Comparison of ENCODE assay signal across 23 cellular contexts in the genomic region with DNA sequence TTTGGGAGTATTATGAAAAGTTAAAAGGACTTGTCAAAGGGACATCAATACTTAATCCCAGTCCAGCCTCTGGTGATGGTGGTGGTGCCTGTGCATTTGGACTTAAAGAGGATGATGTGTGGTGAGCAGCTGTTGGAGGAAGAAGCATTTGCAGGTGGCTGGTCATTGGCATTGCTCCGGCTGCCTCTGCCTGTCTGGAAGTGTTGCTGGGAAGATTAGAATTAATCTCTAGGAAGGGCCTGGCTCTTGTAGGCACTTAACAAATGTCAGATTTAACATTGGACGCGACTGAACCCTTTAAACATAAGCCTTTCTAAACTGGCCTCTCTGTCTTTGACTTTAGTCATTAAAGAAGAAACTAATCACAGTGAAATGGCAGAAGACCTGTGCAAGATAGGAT. TPM values are rescaled to one million over a fixed set of nuclear protein-coding genes. Genes with fewer than 3 reads are reported as not detected.
DNase-seq lines count a peak whose midpoint lies in the region; ATAC-seq lines count a peak whose summit lies in the region.
"Had no signal": no experiment of that assay in that cellular context is flagged by ENCODE, and none has a peak within 500 bp of the region (broad histone marks: within the 10 kb centered on the region; RNA-seq: fewer than 3 reads in every experiment).

No MANE protein-coding gene starts in this region.

- no peaks in the 10 kb centered on the region for H3K9me3 Mint-ChIP-seq in activated naive CD4-positive, alpha-beta T cell treated with anti-CD3 and anti-CD28 coated beads for 36 hours
- peaks cover 5% of the 10 kb centered on the region for H3K9me3 Mint-ChIP-seq in activated naive CD8-positive, alpha-beta T cell treated with anti-CD3 and anti-CD28 coated beads for 36 hours
- no peaks in the 10 kb centered on the region for H3K9me3 Mint-ChIP-seq in stimulated activated effector memory CD8-positive, alpha-beta T cell treated with anti-CD3 and anti-CD28 coated beads, Interleukin-12 subunit alpha, Interleukin-12 subunit beta, amount 100 ng/mL, for 72 hours
- H3K9me3 Mint-ChIP-seq: mesothelial cell of epicardium, neural crest cell had no signal

- no peak overlapping the region for H3K4me3 Mint-ChIP-seq in activated naive CD4-positive, alpha-beta T cell treated with anti-CD3 and anti-CD28 coated beads for 36 hours
- H3K4me3 Mint-ChIP-seq in activated naive CD8-positive, alpha-beta T cell treated with anti-CD3 and anti-CD28 coated beads for 36 hours = no peak overlapping the region
- no peak overlapping the region for H3K4me3 Mint-ChIP-seq in stimulated activated effector memory CD8-positive, alpha-beta T cell treated with anti-CD3 and anti-CD28 coated beads, Interleukin-12 subunit alpha, Interleukin-12 subunit beta, amount 100 ng/mL, for 72 hours
- H3K4me3 Mint-ChIP-seq: mesothelial cell of epicardium, neural crest cell had no signal

- no peak for DNase-seq in activated naive CD4-positive, alpha-beta T cell treated with anti-CD3 and anti-CD28 coated beads for 36 hours
- no peak for DNase-seq in activated naive CD4-positive, alpha-beta T cell (lab: John Stamatoyannopoulos, UW)
- DNase-seq in NCI-H82 (lab: John Stamatoyannopoulos, UW) (peak; percentile 95), retina (no peak), GDM1 (lab: John Stamatoyannopoulos, UW) (no peak)
- no peak for DNase-seq in activated naive CD8-positive, alpha-beta T cell treated with anti-CD3 and anti-CD28 coated beads for 36 hours
- no peak for DNase-seq in stimulated activated effector memory CD8-positive, alpha-beta T cell treated with anti-CD3 and anti-CD28 coated beads, Interleukin-12 subunit alpha, Interleukin-12 subunit beta, amount 100 ng/mL, for 72 hours (ENCODE audit: low spot score in 2 of 2)
- DNase-seq: brain microvascular endothelial cell; colonic mucosa; H7; KG1; NCI-H2171 treated with DMSO at 0.1 percent for 48 hours; NCI-H748 treated with DMSO at 0.1 percent for 48 hours; PC-9; stimulated activated CD4-positive, alpha-beta T cell treated with anti-CD3 and anti-CD28 coated beads, Interleukin-1b, Interleukin-23, amount 100 ng/mL, for 48 hours; stimulated activated naive CD4-positive, alpha-beta T cell treated with Interleukin-2 at 50 U/mL for 16 hours; T1000; transverse colon had no signal

- intact Hi-C loops in activated naive CD4-positive, alpha-beta T cell treated with anti-CD3 and anti-CD28 coated beads for 36 hours (cut with micrococcal nuclease) = no loop called here

- no peaks in the 10 kb centered on the region for H3K27me3 Mint-ChIP-seq in activated naive CD4-positive, alpha-beta T cell treated with anti-CD3 and anti-CD28 coated beads for 36 hours (ENCODE audit: low read depth)
- no peaks in the 10 kb centered on the region for H3K27me3 Mint-ChIP-seq in activated naive CD8-positive, alpha-beta T cell treated with anti-CD3 and anti-CD28 coated beads for 36 hours
- H3K27me3 Mint-ChIP-seq: progenitor cell of endocrine pancreas had no signal

- H3K36me3 Mint-ChIP-seq in activated naive CD4-positive, alpha-beta T cell treated with anti-CD3 and anti-CD28 coated beads for 36 hours (ENCODE audit: low read depth) = peaks cover 54% of the 10 kb centered on the region
- peaks cover 70% of the 10 kb centered on the region for H3K36me3 Mint-ChIP-seq in activated naive CD8-positive, alpha-beta T cell treated with anti-CD3 and anti-CD28 coated beads for 36 hours
- peaks cover 99% of the 10 kb centered on the region for H3K36me3 Mint-ChIP-seq in stimulated activated effector memory CD8-positive, alpha-beta T cell treated with anti-CD3 and anti-CD28 coated beads, Interleukin-12 subunit alpha, Interleukin-12 subunit beta, amount 100 ng/mL, for 72 hours
- H3K36me3 Mint-ChIP-seq: mesothelial cell of epicardium had no signal

- CTCF ChIA-PET in activated naive CD4-positive, alpha-beta T cell treated with anti-CD3 and anti-CD28 coated beads for 36 hours (lab: Charles Lee) = interaction anchor here (0.7 to 1.9 kb wide), 7 partner anchors 10 to 53 kb away, joined by 3 to 9 read pairs (median 3); no protein-coding TSS in a partner anchor

- no peak for ATAC-seq in stimulated activated effector memory CD8-positive, alpha-beta T cell treated with anti-CD3 and anti-CD28 coated beads, Interleukin-12 subunit alpha, Interleukin-12 subunit beta, amount 100 ng/mL, for 72 hours
- ATAC-seq in GM18858 (IDR thresholded peaks at IDR 0.05; ENCODE audit: unreplicated experiment) = no peak
- ATAC-seq: activated CD4-positive, CD25-positive, alpha-beta regulatory T cell treated with anti-CD3 and anti-CD28 coated beads, Interleukin-2, amount 50 U/mL, for 24 hours had no signal

- peaks cover 81% of the 10 kb centered on the region for H3K4me1 Mint-ChIP-seq in activated naive CD4-positive, alpha-beta T cell treated with anti-CD3 and anti-CD28 coated beads for 36 hours (ENCODE audit: low read depth)
- H3K4me1 Mint-ChIP-seq in activated naive CD8-positive, alpha-beta T cell treated with anti-CD3 and anti-CD28 coated beads for 36 hours = peaks cover 75% of the 10 kb centered on the region
- H3K4me1 Mint-ChIP-seq in stimulated activated effector memory CD8-positive, alpha-beta T cell treated with anti-CD3 and anti-CD28 coated beads, Interleukin-12 subunit alpha, Interleukin-12 subunit beta, amount 100 ng/mL, for 72 hours = peaks cover 81% of the 10 kb centered on the region
- H3K4me1 Mint-ChIP-seq: neural crest cell had no signal

- peak overlapping the region; percentile 24 for H3K27ac Mint-ChIP-seq in activated naive CD4-positive, alpha-beta T cell treated with anti-CD3 and anti-CD28 coated beads for 36 hours
- peak overlapping the region; percentile 79 for H3K27ac Mint-ChIP-seq in activated naive CD8-positive, alpha-beta T cell treated with anti-CD3 and anti-CD28 coated beads for 36 hours
- H3K27ac Mint-ChIP-seq in stimulated activated effector memory CD8-positive, alpha-beta T cell treated with anti-CD3 and anti-CD28 coated beads, Interleukin-12 subunit alpha, Interleukin-12 subunit beta, amount 100 ng/mL, for 72 hours = peak overlapping the region; percentile 97
- H3K27ac Mint-ChIP-seq: mesothelial cell of epicardium, progenitor cell of endocrine pancreas had no signal

RNA-seq across cellular contexts. Expression of a gene that starts 58.8 kb away (rescaled TPM):
- total RNA-seq in activated naive CD4-positive, alpha-beta T cell treated with anti-CD3 and anti-CD28 coated beads for 36 hours = 10 to 100 TPM; 43.7 to 44.4 TPM
- 10 to 100 TPM; 47.5 to 47.6 TPM for total RNA-seq in activated naive CD8-positive, alpha-beta T cell treated with anti-CD3 and anti-CD28 coated beads for 36 hours

Comparison
In these comparisons a context has a peak if more than half of its experiments do, and no peak if none do; other contexts are left out.
1. H3K27ac Mint-ChIP-seq: peak in every context shown above with its lines; median percentile 97 in stimulated activated effector memory CD8-positive, alpha-beta T cell treated with anti-CD3 and anti-CD28 coated beads, Interleukin-12 subunit alpha, Interleukin-12 subunit beta, amount 100 ng/mL, for 72 hours; 79 in activated naive CD8-positive, alpha-beta T cell treated with anti-CD3 and anti-CD28 coated beads for 36 hours; 24 in activated naive CD4-positive, alpha-beta T cell treated with anti-CD3 and anti-CD28 coated beads for 36 hours.